16 cellular contexts compared by ENCODE assay signal in genomic region chrX:13190051-13190450, GRCh38.
"Had no signal": no experiment of that assay in that cellular context is flagged by ENCODE, and none has a peak within 500 bp of the region (broad histone marks: within the 10 kb centered on the region; RNA-seq: fewer than 3 reads in every experiment).

No MANE protein-coding gene starts in this region.

- H3K4me3 ChIP-seq: left ventricle myocardium inferior, stomach, testis, upper lobe of right lung had no signal

- H3K27ac Mint-ChIP-seq: activated T-helper 17 cell treated with anti-CD3 and anti-CD28 coated beads, Interleukin-2, amount 50 U/mL, for 72 hours had no signal

- H3K36me3 ChIP-seq: left ventricle myocardium inferior, neutrophil, stomach, upper lobe of right lung had no signal

- H3K4me3 Mint-ChIP-seq: activated T-helper 17 cell treated with anti-CD3 and anti-CD28 coated beads, Interleukin-2, amount 50 U/mL, for 72 hours; naive thymus-derived CD4-positive, alpha-beta T cell had no signal

- H3K9me3 Mint-ChIP-seq: activated T-helper 17 cell treated with anti-CD3 and anti-CD28 coated beads, Interleukin-2, amount 50 U/mL, for 72 hours had no signal

- DNase-seq: activated CD4-positive, alpha-beta T cell treated with anti-CD3 and anti-CD28 coated beads for 1 hour; activated CD4-positive, alpha-beta T cell treated with anti-CD3 and anti-CD28 coated beads, Interleukin-2, amount 50 U/mL, for 48 hours; activated naive CD4-positive, alpha-beta T cell treated with anti-CD3 and anti-CD28 coated beads, Interleukin-2, amount 50 U/mL, for 16 hours; hippocampal formation; kidney; left ventricle myocardium inferior; naive thymus-derived CD4-positive, alpha-beta T cell; stimulated activated CD4-positive, alpha-beta T cell treated with anti-CD3 and anti-CD28 coated beads, Interleukin-1b, Interleukin-23, amount 100 ng/mL, for 48 hours; stomach; T1000; testis; upper lobe of right lung had no signal

- H3K27ac ChIP-seq: neutrophil, parathyroid adenoma, stomach, testis, upper lobe of right lung had no signal

- H3K27me3 ChIP-seq: neutrophil, stomach, testis, upper lobe of right lung had no signal

- H3K9me3 ChIP-seq: left ventricle myocardium inferior, neutrophil, stomach, testis, upper lobe of right lung had no signal

- H3K79me2 ChIP-seq: parathyroid adenoma had no signal

- H3K4me1 ChIP-seq: stomach, testis, upper lobe of right lung had no signal

- H3K27me3 Mint-ChIP-seq: activated T-helper 17 cell treated with anti-CD3 and anti-CD28 coated beads, Interleukin-2, amount 50 U/mL, for 72 hours; naive thymus-derived CD4-positive, alpha-beta T cell had no signal

- H2AFZ ChIP-seq: parathyroid adenoma had no signal

- ATAC-seq: activated T-helper 17 cell treated with anti-CD3 and anti-CD28 coated beads, Interleukin-2, amount 50 U/mL, for 72 hours; esophagus mucosa; naive thymus-derived CD4-positive, alpha-beta T cell; upper lobe of right lung had no signal

- H3K4me1 Mint-ChIP-seq: activated T-helper 17 cell treated with anti-CD3 and anti-CD28 coated beads, Interleukin-2, amount 50 U/mL, for 72 hours had no signal
